Comparison of ENCODE assay signal across 10 cellular contexts in genomic region chr11:20672575-20672974, GRCh38.
DNase-seq lines count a peak whose midpoint lies in the region; ATAC-seq and TF ChIP-seq lines count a peak whose summit lies in the region.
"Had no signal": no experiment of that assay in that cellular context is flagged by ENCODE, and none has a peak within 500 bp of the region (broad histone marks: within the 10 kb centered on the region; RNA-seq: fewer than 3 reads in every experiment).

No MANE protein-coding gene starts in this region.

- H3K4me3 ChIP-seq in LNCaP clone FGC (ENCODE audit: low read depth, low read length) (no peak overlapping the region), WI38 (ENCODE audit: low read depth, low read length) (no peak overlapping the region)

- ATAC-seq in GM18519 (IDR thresholded peaks at IDR 0.05; ENCODE audit: low FRiP score, unreplicated experiment) (no peak), GM19395 (IDR thresholded peaks at IDR 0.05; ENCODE audit: unreplicated experiment) (no peak)
- ATAC-seq: effector memory CD8-positive, alpha-beta T cell had no signal

- no peaks in the 10 kb centered on the region for H3K36me3 Mint-ChIP-seq in nephron progenitor cell (ENCODE audit: low read depth)

- peaks cover 25% of the 10 kb centered on the region for H3K4me1 Mint-ChIP-seq in nephron progenitor cell

- TF ChIP-seq CTCF in LNCaP clone FGC (IDR thresholded peaks at IDR 0.05; ENCODE audit: control insufficient read depth, extremely low read depth, insufficient read depth) (peak; percentile 52), WI38 (IDR thresholded peaks at IDR 0.05; ENCODE audit: low read depth, low read length) (0 out of 2 replicates have a peak, but pooled peaks have one; percentile 8), nephron progenitor cell (IDR thresholded peaks at IDR 0.05) (peak; percentile 40)

- H3K27me3 Mint-ChIP-seq in nephron progenitor cell (ENCODE audit: low read depth, poor library complexity): peaks cover 77% of the 10 kb centered on the region

- DNase-seq in DMS153 (lab: John Stamatoyannopoulos, UW): peak; percentile 38
- no peak for DNase-seq in DMS153 treated with DMSO at 0.1 percent for 48 hours (lab: John Stamatoyannopoulos, UW; ENCODE audit: unreplicated experiment)
- no peak for DNase-seq in LNCaP clone FGC (ENCODE audit: low read depth)
- no peak for DNase-seq in nephron progenitor cell
- DNase-seq in GF-D8 (lab: John Stamatoyannopoulos, UW): no peak
- DNase-seq: activated CD4-positive, alpha-beta T cell treated with anti-CD3 and anti-CD28 coated beads, Interleukin-2, amount 50 U/mL, for 48 hours; effector memory CD8-positive, alpha-beta T cell had no signal

- no peak overlapping the region for H3K27ac Mint-ChIP-seq in nephron progenitor cell
- H3K27ac Mint-ChIP-seq: effector memory CD8-positive, alpha-beta T cell had no signal

- no peak overlapping the region for H3K4me3 Mint-ChIP-seq in nephron progenitor cell
- H3K4me3 Mint-ChIP-seq: effector memory CD8-positive, alpha-beta T cell had no signal

- no peaks in the 10 kb centered on the region for H3K9me3 Mint-ChIP-seq in nephron progenitor cell
- H3K9me3 Mint-ChIP-seq: effector memory CD8-positive, alpha-beta T cell had no signal
